8 cellular contexts compared by ENCODE assay signal in genomic region chr1:203305809-203306088, GRCh38. TPM values are rescaled to one million over a fixed set of nuclear protein-coding genes. Genes with fewer than 3 reads are reported as not detected.
DNase-seq lines count a peak whose midpoint lies in the region; ATAC-seq, FAIRE-seq and TF ChIP-seq lines count a peak whose summit lies in the region.

No MANE protein-coding gene starts in this region.

- no peaks in the 10 kb centered on the region for H3K27me3 ChIP-seq in BLaER1 treated with 17β-estradiol and CSF1 and Interleukin-3, amounts not matched to agents 10 nM and 100 nM
- H3K27me3 ChIP-seq in HCT116 (ENCODE audit: insufficient read depth, low read length), result no peaks in the 10 kb centered on the region
- no peaks in the 10 kb centered on the region for H3K27me3 ChIP-seq in gastrocnemius medialis

- H3K4me1 Mint-ChIP-seq in activated CD4-positive, alpha-beta memory T cell treated with anti-CD3 and anti-CD28 coated beads for 36 hours (ENCODE audit: low read depth), result peaks cover 51% of the 10 kb centered on the region

- in situ Hi-C loops in gastrocnemius medialis (cut with MboI; ENCODE audit: low sequenced_read_pairs in 4 of 4), result no loop called here

- peaks cover 62 to 81% (median 75%) of the 10 kb centered on the region in 10 experiments for H3K4me1 ChIP-seq in BLaER1 treated with 17β-estradiol and CSF1 and Interleukin-3, amounts not matched to agents 10 nM and 100 nM
- H3K4me1 ChIP-seq in HCT116 (ENCODE audit: control insufficient read depth in 1 of 2, insufficient read depth in 2 of 2, low read length in 2 of 2) (peaks cover 12 to 29% of the 10 kb centered on the region in 2 experiments; a peak in 3 of 4 replicates), gastrocnemius medialis (peaks cover 27 to 28% of the 10 kb centered on the region in 2 donors)

- H3K36me3 ChIP-seq in BLaER1 treated with 17β-estradiol and CSF1 and Interleukin-3, amounts not matched to agents 10 nM and 100 nM, result peaks cover 43 to 52% (median 50%) of the 10 kb centered on the region in 11 experiments
- H3K36me3 ChIP-seq in HCT116 (ENCODE audit: control insufficient read depth in 1 of 2, insufficient read depth in 2 of 2, low read length in 2 of 2), result peaks cover 0 to 9% of the 10 kb centered on the region in 2 experiments; a peak in 2 of 4 replicates
- peaks cover 0 to 21% of the 10 kb centered on the region in 2 donors for H3K36me3 ChIP-seq in gastrocnemius medialis

- FAIRE-seq in D721Med (lab: Jason Lieb, UNC), result no peak

- peak overlapping the region; percentile 88 to 99 (median 98) for H3K4me2 ChIP-seq in BLaER1 treated with 17β-estradiol and CSF1 and Interleukin-3, amounts not matched to agents 10 nM and 100 nM
- peak overlapping the region; percentile 75 for H3K4me2 ChIP-seq in HCT116 (ENCODE audit: low read length)

- POLR2A ChIA-PET in HCT116 (lab: Charles Lee), result interaction anchor here (0.9 to 2.4 kb wide), 8 partner anchors 11 to 182 kb away, joined by 3 to 11 read pairs (median 3); no protein-coding TSS in a partner anchor
- POLR2A ChIA-PET in activated CD4-positive, alpha-beta memory T cell treated with anti-CD3 and anti-CD28 coated beads for 36 hours (lab: Charles Lee), result interaction anchor here (1.3 to 9.3 kb wide), 10 partner anchors 11 to 37 kb away, joined by 4 to 238 read pairs (median 10); no protein-coding TSS in a partner anchor

- intact Hi-C loops in HCT116 (cut with micrococcal nuclease), result no loop called here
- intact Hi-C loops in activated CD4-positive, alpha-beta memory T cell treated with anti-CD3 and anti-CD28 coated beads for 36 hours (cut with micrococcal nuclease), result loop anchor here (1.0 to 5.0 kb wide), 5 partner anchors 15 to 322 kb away; partner anchors contain the start of gene ATP2B4
- intact Hi-C loops in left cardiac atrium (cut with DNase I), result loop anchor here (2.0 to 5.0 kb wide), 2 partner anchors 27 to 33 kb away; no protein-coding TSS in a partner anchor
- intact Hi-C loops in gastrocnemius medialis (cut with DNase I; ENCODE audit: low total_unique reads), result loop anchor here (1.0 to 2.0 kb wide), 2 partner anchors 21 to 32 kb away; no protein-coding TSS in a partner anchor

- peaks cover 0 to 4% (median 0%) of the 10 kb centered on the region in 11 experiments; a peak in 3 of 22 replicates for H3K9me3 ChIP-seq in BLaER1 treated with 17β-estradiol and CSF1 and Interleukin-3, amounts not matched to agents 10 nM and 100 nM (replicated peaks in 1 of 11)
- H3K9me3 ChIP-seq in HCT116 (ENCODE audit: control insufficient read depth in 1 of 2, insufficient read depth in 1 of 2, low read depth in 1 of 2, low read length in 2 of 2), result no peaks in the 10 kb centered on the region
- no peaks in the 10 kb centered on the region for H3K9me3 ChIP-seq in gastrocnemius medialis

- H3K4me3 Mint-ChIP-seq in activated CD4-positive, alpha-beta memory T cell treated with anti-CD3 and anti-CD28 coated beads for 36 hours, result peak overlapping the region; percentile 92

- peak overlapping the region; percentile 88 to 99 (median 98) for H3K4me3 ChIP-seq in BLaER1 treated with 17β-estradiol and CSF1 and Interleukin-3, amounts not matched to agents 10 nM and 100 nM
- H3K4me3 ChIP-seq in HCT116 (replicated peaks in 1 of 2; ENCODE audit: low read depth in 1 of 2, low read length in 2 of 2) (peak overlapping the region; percentile 89 to 97), gastrocnemius medialis (peak overlapping the region; percentile 80 to 98 (median 94))

- peak overlapping the region; percentile 98 for H3K27ac Mint-ChIP-seq in activated CD4-positive, alpha-beta memory T cell treated with anti-CD3 and anti-CD28 coated beads for 36 hours

- H3K27me3 Mint-ChIP-seq in activated CD4-positive, alpha-beta memory T cell treated with anti-CD3 and anti-CD28 coated beads for 36 hours, result no peaks in the 10 kb centered on the region

- H3K9me3 Mint-ChIP-seq in activated CD4-positive, alpha-beta memory T cell treated with anti-CD3 and anti-CD28 coated beads for 36 hours, result no peaks in the 10 kb centered on the region

- peak overlapping the region; percentile 97 to 100 (median 99) for H3K9ac ChIP-seq in BLaER1 treated with 17β-estradiol and CSF1 and Interleukin-3, amounts not matched to agents 10 nM and 100 nM
- H3K9ac ChIP-seq in HCT116 (ENCODE audit: low read length), result peak overlapping the region; percentile 91

- peak overlapping the region; percentile 93 to 100 (median 97) for H3K27ac ChIP-seq in BLaER1 treated with 17β-estradiol and CSF1 and Interleukin-3, amounts not matched to agents 10 nM and 100 nM
- H3K27ac ChIP-seq in HCT116 (ENCODE audit: low read depth, low read length), result peak overlapping the region; percentile 89
- H3K27ac ChIP-seq in gastrocnemius medialis, result peak overlapping the region; percentile 95 to 100 (median 98)

- BruUV-seq in HCT116 (replicated peaks; lab: Mats Ljungman, UMichigan), result no TSS peak

- H3K36me3 Mint-ChIP-seq in activated CD4-positive, alpha-beta memory T cell treated with anti-CD3 and anti-CD28 coated beads for 36 hours, result peaks cover 50% of the 10 kb centered on the region

- DNase-seq in HCT116 (ENCODE audit: low read depth, low spot score) (no peak), left cardiac atrium (no peak), gastrocnemius medialis (no peak), D721Med (ENCODE audit: insufficient read length, low spot score) (no peak)
- DNase-seq in activated CD4-positive, alpha-beta memory T cell treated with anti-CD3 and anti-CD28 coated beads for 36 hours, result no peak

- H2AFZ ChIP-seq in HCT116 (ENCODE audit: low read depth, low read length, poor library complexity, severe bottlenecking), result no peak overlapping the region

- peak; percentile 25 for ATAC-seq in HCT116
- peak; percentile 27 to 36 for ATAC-seq in left cardiac atrium
- peak; percentile 20 to 23 for ATAC-seq in gastrocnemius medialis
- ATAC-seq in GM21786 (IDR thresholded peaks at IDR 0.05; ENCODE audit: unreplicated experiment), result no peak
- no peak for ATAC-seq in GM18502 (IDR thresholded peaks at IDR 0.05; ENCODE audit: poor library complexity, unreplicated experiment)

- H3K9me2 ChIP-seq in HCT116 (ENCODE audit: insufficient read depth), result no peaks in the 10 kb centered on the region

- TF ChIP-seq CTCF in HCT116 (IDR thresholded peaks at IDR 0.05 in 2 of 3, conservative IDR thresholded peaks at IDR 0.05 in 1 of 3; ENCODE audit: borderline replicate concordance in 1 of 3, insufficient read depth in 1 of 3, low read depth in 2 of 3, low read length in 2 of 3) (no peak), gastrocnemius medialis (IDR thresholded peaks at IDR 0.05 in 4 of 5, conservative IDR thresholded peaks at IDR 0.05 in 1 of 5) (no peak), D721Med (IDR thresholded peaks at IDR 0.05; ENCODE audit: insufficient read depth, missing control alignments) (no peak)

- TF ChIP-seq POLR2A in HCT116 (IDR thresholded peaks at IDR 0.05; ENCODE audit: borderline replicate concordance, extremely low read depth, insufficient read depth, insufficient read length), result no peak
- TF ChIP-seq POLR2A in gastrocnemius medialis (IDR thresholded peaks at IDR 0.05), result no peak

- TF ChIP-seq RAD21 in HCT116 (IDR thresholded peaks at IDR 0.05; ENCODE audit: low read depth), result no peak

- RAD21 ChIA-PET in HCT116 (lab: Charles Lee; ENCODE audit: low non-redundant PET in 1 of 2, low total read pairs in 2 of 2, uncharacterized antibody in 2 of 2, unreplicated experiment in 2 of 2), result no interaction called here

- H4K20me1 ChIP-seq in BLaER1 treated with 17β-estradiol and CSF1 and Interleukin-3, amounts not matched to agents 10 nM and 100 nM, result peaks cover 53 to 55% (median 54%) of the 10 kb centered on the region in 11 experiments
- no peaks in the 10 kb centered on the region for H4K20me1 ChIP-seq in HCT116 (ENCODE audit: insufficient read depth)

- peaks cover 25% of the 10 kb centered on the region; the same call in 1 of the 2 replicates for H3K79me2 ChIP-seq in HCT116 (ENCODE audit: insufficient read depth, low read length)

- CTCF ChIA-PET in HCT116 (lab: Charles Lee), result interaction anchor here (1.2 to 2.6 kb wide), 3 partner anchors 33 to 198 kb away, joined by 3 to 10 read pairs (median 8); no protein-coding TSS in a partner anchor
- CTCF ChIA-PET in activated CD4-positive, alpha-beta memory T cell treated with anti-CD3 and anti-CD28 coated beads for 36 hours (lab: Charles Lee), result interaction anchor here (0.9 to 9.7 kb wide), 7 partner anchors 15 to 33 kb away, joined by 3 to 138 read pairs (median 10); no protein-coding TSS in a partner anchor

TF ChIP-seq in HCT116, 20 proteins besides CTCF, POLR2A, EP300 and RAD21:
- TF ChIP-seq CBX3 (IDR thresholded peaks at IDR 0.05; ENCODE audit: low read depth), result no peak

RNA-seq across cellular contexts. Expression of gene BTG2, which starts 0.4 kb away (rescaled TPM):
- 24.2 TPM for total RNA-seq in HCT116 (2021; ENCODE audit: unreplicated experiment)
- 19.0 and 20.9 TPM in 2 replicates for polyA plus RNA-seq in HCT116 (2012)
- total RNA-seq in activated CD4-positive, alpha-beta memory T cell treated with anti-CD3 and anti-CD28 coated beads for 36 hours, result 100 to 1,000 TPM; 150 TPM
- total RNA-seq in left cardiac atrium, result 100 to 1,000 TPM; 187 to 259 TPM
- total RNA-seq in gastrocnemius medialis, result 100 to 1,000 TPM in 1 of 4 donors, 10 to 100 TPM in 3; 48.0 to 286 (median 74.9) TPM

RNA-seq across cellular contexts. Expression of gene FMOD, which starts 45.2 kb away (rescaled TPM):
- total RNA-seq in HCT116 (2021; ENCODE audit: unreplicated experiment), result not detected
- polyA plus RNA-seq in HCT116 (2012), result not detected in 2 replicates
- total RNA-seq in activated CD4-positive, alpha-beta memory T cell treated with anti-CD3 and anti-CD28 coated beads for 36 hours, result 1 to 10 TPM in 1 of 2 experiments, under 1 TPM in 1; 0.95 to 1.9 TPM
- 10 to 100 TPM; 33.3 to 51.6 TPM for total RNA-seq in left cardiac atrium
- 10 to 100 TPM in 1 of 4 donors, 1 to 10 TPM in 3; 6.3 to 15.8 (median 7.8) TPM for total RNA-seq in gastrocnemius medialis

Comparison
In these comparisons a context has a peak if more than half of its experiments do, and no peak if none do; other contexts are left out.
1. ATAC-seq: peak in HCT116 (single experiment), left cardiac atrium (2 of 2) and gastrocnemius medialis (2 of 2); none in GM21786 (single experiment) and GM18502 (single experiment).
2. Peak in every context shown above with its lines, with median percentiles within 50 percentile points of each other: H3K27ac ChIP-seq and H3K4me3 ChIP-seq.